36 cellular contexts compared by ENCODE assay signal in the genomic region with DNA sequence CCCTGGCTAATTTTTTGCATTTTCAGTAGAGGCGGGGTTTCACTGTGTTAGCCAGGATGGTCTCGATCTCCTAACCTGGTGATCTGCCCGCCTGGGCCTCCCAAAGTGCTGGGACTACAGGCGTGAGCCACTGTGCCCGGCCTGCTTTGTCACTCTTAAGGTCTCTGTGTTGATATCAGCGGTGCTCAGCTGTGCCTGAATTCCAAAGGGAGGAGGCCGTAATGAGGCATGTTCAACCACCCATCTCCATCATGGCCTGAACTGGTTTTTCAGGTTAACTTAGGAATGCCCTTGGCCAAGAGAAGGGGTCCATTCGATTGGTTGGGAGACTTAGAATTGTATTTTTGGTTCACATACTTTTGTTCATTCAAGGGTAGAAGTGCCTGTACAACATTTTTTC. TPM values are rescaled to one million over a fixed set of nuclear protein-coding genes. Genes with fewer than 3 reads are reported as not detected.
DNase-seq lines count a peak whose midpoint lies in the region; ATAC-seq and TF ChIP-seq lines count a peak whose summit lies in the region.
"Had no signal": no experiment of that assay in that cellular context is flagged by ENCODE, and none has a peak within 500 bp of the region (broad histone marks: within the 10 kb centered on the region; RNA-seq: fewer than 3 reads in every experiment).

No MANE protein-coding gene starts in this region.

- 77% methylated on average over 8 of the region's 8 CpGs for WGBS in smooth muscle cell (ENCODE audit: low lambda C conversion rate)

- peaks cover 23% of the 10 kb centered on the region for H3K9me3 Mint-ChIP-seq in activated T-helper 1 cell treated with anti-CD3 and anti-CD28 coated beads, Interleukin-12 subunit alpha, Interleukin-12 subunit beta, Interleukin-2, Interleukin-4 antibody, amounts not matched to agents 30 ng/mL and 10 ng/mL and 1 ng/mL, durations not matched to agents 14 hours and 24 hours and 36 hours

- no peaks in the 10 kb centered on the region for H3K79me2 ChIP-seq in smooth muscle cell (ENCODE audit: low read depth)
- H3K79me2 ChIP-seq: parathyroid adenoma had no signal

- no peaks in the 10 kb centered on the region for H3K27me3 Mint-ChIP-seq in activated T-helper 1 cell treated with anti-CD3 and anti-CD28 coated beads, Interleukin-12 subunit alpha, Interleukin-12 subunit beta, Interleukin-2, Interleukin-4 antibody, amounts not matched to agents 30 ng/mL and 10 ng/mL and 1 ng/mL, durations not matched to agents 14 hours and 24 hours and 36 hours (ENCODE audit: insufficient read depth)
- H3K27me3 Mint-ChIP-seq: activated naive CD4-positive, alpha-beta T cell treated with anti-CD3 and anti-CD28 coated beads, Interleukin-2, amount 10 ng/mL, durations not matched to agents 7 days and 5 days had no signal

- H3K9me3 ChIP-seq in RWPE2 (ENCODE audit: severe bottlenecking): peaks cover 5% of the 10 kb centered on the region
- H3K9me3 ChIP-seq in smooth muscle cell (replicated peaks; ENCODE audit: low read depth): no peaks in the 10 kb centered on the region
- H3K9me3 ChIP-seq: colonic mucosa had no signal

- H3K4me1 Mint-ChIP-seq in activated T-helper 1 cell treated with anti-CD3 and anti-CD28 coated beads, Interleukin-12 subunit alpha, Interleukin-12 subunit beta, Interleukin-2, Interleukin-4 antibody, amounts not matched to agents 30 ng/mL and 10 ng/mL and 1 ng/mL, durations not matched to agents 14 hours and 24 hours and 36 hours (ENCODE audit: low read depth): no peaks in the 10 kb centered on the region
- H3K4me1 Mint-ChIP-seq: activated CD4-positive, alpha-beta memory T cell treated with anti-CD3 and anti-CD28 coated beads, Interleukin-2, amount 10 ng/mL, durations not matched to agents 7 days and 5 days; activated naive CD4-positive, alpha-beta T cell treated with anti-CD3 and anti-CD28 coated beads, Interleukin-2, amount 10 ng/mL, durations not matched to agents 7 days and 5 days; CD14-positive monocyte; neural crest cell had no signal

- H3K36me3 Mint-ChIP-seq in activated T-helper 1 cell treated with anti-CD3 and anti-CD28 coated beads, Interleukin-12 subunit alpha, Interleukin-12 subunit beta, Interleukin-2, Interleukin-4 antibody, amounts not matched to agents 30 ng/mL and 10 ng/mL and 1 ng/mL, durations not matched to agents 14 hours and 24 hours and 36 hours (ENCODE audit: low read depth): no peaks in the 10 kb centered on the region
- H3K36me3 Mint-ChIP-seq: activated naive CD4-positive, alpha-beta T cell treated with anti-CD3 and anti-CD28 coated beads, Interleukin-2, amount 10 ng/mL, durations not matched to agents 7 days and 5 days; CD14-positive monocyte had no signal

- H4K20me1 ChIP-seq in smooth muscle cell (ENCODE audit: low read depth): no peaks in the 10 kb centered on the region

- H2AFZ ChIP-seq in smooth muscle cell (ENCODE audit: low read depth): no peak overlapping the region
- H2AFZ ChIP-seq: parathyroid adenoma had no signal

- peaks cover 4% of the 10 kb centered on the region for H3K4me1 ChIP-seq in RWPE2 (ENCODE audit: insufficient read depth, poor library complexity, severe bottlenecking)
- no peaks in the 10 kb centered on the region for H3K4me1 ChIP-seq in smooth muscle cell (ENCODE audit: low read depth)
- H3K4me1 ChIP-seq: colonic mucosa, parathyroid adenoma, suprapubic skin, uterus had no signal

- no peak overlapping the region for H3K4me3 Mint-ChIP-seq in activated T-helper 1 cell treated with anti-CD3 and anti-CD28 coated beads, Interleukin-12 subunit alpha, Interleukin-12 subunit beta, Interleukin-2, Interleukin-4 antibody, amounts not matched to agents 30 ng/mL and 10 ng/mL and 1 ng/mL, durations not matched to agents 14 hours and 24 hours and 36 hours
- H3K4me3 Mint-ChIP-seq: activated CD4-positive, alpha-beta memory T cell treated with anti-CD3 and anti-CD28 coated beads, Interleukin-2, amount 10 ng/mL, durations not matched to agents 7 days and 5 days; activated naive CD4-positive, alpha-beta T cell treated with anti-CD3 and anti-CD28 coated beads, Interleukin-2, amount 10 ng/mL, durations not matched to agents 7 days and 5 days; CD14-positive monocyte; H9; neural crest cell had no signal

- H3K4me3 ChIP-seq in RWPE2 (ENCODE audit: severe bottlenecking): no peak overlapping the region
- H3K4me3 ChIP-seq in smooth muscle cell: no peak overlapping the region
- H3K4me3 ChIP-seq: colonic mucosa, GM12878, suprapubic skin, uterus had no signal

- H3K4me2 ChIP-seq in smooth muscle cell: no peak overlapping the region
- H3K4me2 ChIP-seq: KMS-11 had no signal

- H3K36me3 ChIP-seq in RWPE2 (ENCODE audit: low read depth): no peaks in the 10 kb centered on the region
- no peaks in the 10 kb centered on the region for H3K36me3 ChIP-seq in smooth muscle cell (ENCODE audit: low read depth)
- H3K36me3 ChIP-seq: colonic mucosa, suprapubic skin, uterus had no signal

- peak; percentile 23; the same call in 1 of the 3 replicates for ATAC-seq in RWPE2 (ENCODE audit: low read depth)
- ATAC-seq: GM12878 had no signal

- intact Hi-C loops in activated T-helper 1 cell treated with anti-CD3 and anti-CD28 coated beads, Interleukin-12 subunit alpha, Interleukin-12 subunit beta, Interleukin-2, Interleukin-4 antibody, amounts not matched to agents 30 ng/mL and 10 ng/mL and 1 ng/mL, durations not matched to agents 14 hours and 24 hours and 36 hours (cut with micrococcal nuclease): no loop called here

- DNase-seq in DMS79 (lab: John Stamatoyannopoulos, UW) (peak; percentile 2), DMS79 treated with DMSO at 0.1 percent for 48 hours (lab: John Stamatoyannopoulos, UW) (no peak), RWPE2 (ENCODE audit: low spot score) (no peak), islet precursor cell (peak; percentile 84), smooth muscle cell (lab: John Stamatoyannopoulos, UW; ENCODE audit: unreplicated experiment) (no peak), A172 (ENCODE audit: low spot score) (no peak)
- no peak for DNase-seq in activated T-helper 1 cell treated with anti-CD3 and anti-CD28 coated beads, Interleukin-12 subunit alpha, Interleukin-12 subunit beta, Interleukin-2, Interleukin-4 antibody, amounts not matched to agents 30 ng/mL and 10 ng/mL and 1 ng/mL, durations not matched to agents 14 hours and 24 hours and 36 hours (ENCODE audit: low spot score)
- no peak for DNase-seq in activated CD4-positive, alpha-beta T cell treated with anti-CD3 and anti-CD28 coated beads, Interleukin-2, amount 50 U/mL, for 1 hour
- DNase-seq: 8988T; activated CD4-positive, alpha-beta memory T cell treated with anti-CD3 and anti-CD28 coated beads, Interleukin-2, amount 10 ng/mL, durations not matched to agents 7 days and 5 days; activated CD4-positive, CD25-positive, alpha-beta regulatory T cell treated with anti-CD3 and anti-CD28 coated beads, Interleukin-2, amount 50 U/mL, for 72 hours; activated CD8-positive, alpha-beta memory T cell treated with anti-CD3 and anti-CD28 coated beads, Interleukin-2, amount 50 U/mL, for 4 hours; activated naive CD4-positive, alpha-beta T cell treated with anti-CD3 and anti-CD28 coated beads, Interleukin-2, amount 10 ng/mL, durations not matched to agents 7 days and 5 days; colonic mucosa; effector CD8-positive, alpha-beta T cell; erythroblast; H9; head of caudate nucleus; MM.1S; NCI-H1105 treated with DMSO at 0.1 percent for 48 hours; NCI-H187 treated with DMSO at 0.1 percent for 48 hours; NCI-H2227 treated with DMSO at 0.1 percent for 48 hours; NCI-H69; SHP77; small intestine; stimulated activated CD4-positive, alpha-beta T cell treated with anti-CD3 and anti-CD28 coated beads, Interleukin-1b, Interleukin-23, amount 100 ng/mL, for 48 hours; stimulated activated naive CD4-positive, alpha-beta T cell treated with Interleukin-2 at 50 U/mL for 16 hours; uterus had no signal

- no peak for TF ChIP-seq CTCF in RWPE2 (IDR thresholded peaks at IDR 0.05; ENCODE audit: poor library complexity, severe bottlenecking)
- no peak for TF ChIP-seq CTCF in smooth muscle cell (IDR thresholded peaks at IDR 0.05; ENCODE audit: borderline replicate concordance, insufficient read depth, poor library complexity, severe bottlenecking)

- H3K27ac Mint-ChIP-seq in activated T-helper 1 cell treated with anti-CD3 and anti-CD28 coated beads, Interleukin-12 subunit alpha, Interleukin-12 subunit beta, Interleukin-2, Interleukin-4 antibody, amounts not matched to agents 30 ng/mL and 10 ng/mL and 1 ng/mL, durations not matched to agents 14 hours and 24 hours and 36 hours: no peak overlapping the region
- H3K27ac Mint-ChIP-seq: activated CD4-positive, alpha-beta memory T cell treated with anti-CD3 and anti-CD28 coated beads, Interleukin-2, amount 10 ng/mL, durations not matched to agents 7 days and 5 days; activated naive CD4-positive, alpha-beta T cell treated with anti-CD3 and anti-CD28 coated beads, Interleukin-2, amount 10 ng/mL, durations not matched to agents 7 days and 5 days; CD14-positive monocyte; H9 had no signal

- no peak overlapping the region for H3K27ac ChIP-seq in RWPE2 (ENCODE audit: poor library complexity, severe bottlenecking)
- H3K27ac ChIP-seq in smooth muscle cell (ENCODE audit: low read depth): peak overlapping the region; percentile 36
- H3K27ac ChIP-seq: colonic mucosa, KMS-11, parathyroid adenoma, suprapubic skin, uterus had no signal

- H3K27me3 ChIP-seq in RWPE2 (ENCODE audit: insufficient read depth, poor library complexity, severe bottlenecking): no peaks in the 10 kb centered on the region
- no peaks in the 10 kb centered on the region for H3K27me3 ChIP-seq in smooth muscle cell (ENCODE audit: low read depth)
- H3K27me3 ChIP-seq: colonic mucosa, suprapubic skin, uterus had no signal

- H3K9ac ChIP-seq in smooth muscle cell (ENCODE audit: low read depth): no peak overlapping the region
- H3K9ac ChIP-seq: KMS-11, parathyroid adenoma had no signal

- no peaks in the 10 kb centered on the region for H3F3A ChIP-seq in smooth muscle cell (ENCODE audit: low read depth)

RNA-seq across cellular contexts. Expression of a gene that starts 22.0 kb away (rescaled TPM):
- 0.31 TPM in 1 of 2 replicates, not detected in the other for total RNA-seq in smooth muscle cell
- 0.40 and 0.83 TPM in 2 replicates for polyA plus RNA-seq in smooth muscle cell
- not detected in 2 replicates for total RNA-seq in activated T-helper 1 cell treated with anti-CD3 and anti-CD28 coated beads, Interleukin-12 subunit alpha, Interleukin-12 subunit beta, Interleukin-2, Interleukin-4 antibody, amounts not matched to agents 30 ng/mL and 10 ng/mL and 1 ng/mL, durations not matched to agents 14 hours and 24 hours and 36 hours
- total RNA-seq in A172 (2014; rRNA removed; shearing (Covaris generic)): not detected in 2 replicates
- total RNA-seq: activated CD4-positive, alpha-beta memory T cell treated with anti-CD3 and anti-CD28 coated beads, Interleukin-2, amount 10 ng/mL, durations not matched to agents 7 days and 5 days; colonic mucosa; fibroblast of villous mesenchyme; GM12878; H9; neural crest cell; T-helper 2 cell treated with Interferon-gamma antibody and Interleukin-4, amounts not matched to agents 100 ng/mL and 5 ng/mL, for 36 hours had no signal
- polyA plus RNA-seq: CD14-positive monocyte, GM12878 had no signal

Comparison
In these comparisons a context has a peak if more than half of its experiments do, and no peak if none do; other contexts are left out.
1. DNase-seq: peak in DMS79 (single experiment) and islet precursor cell (single experiment); none in DMS79 treated with DMSO at 0.1 percent for 48 hours (single experiment), RWPE2 (single experiment), smooth muscle cell (single experiment), activated T-helper 1 cell treated with anti-CD3 and anti-CD28 coated beads, Interleukin-12 subunit alpha, Interleukin-12 subunit beta, Interleukin-2, Interleukin-4 antibody, amounts not matched to agents 30 ng/mL and 10 ng/mL and 1 ng/mL, durations not matched to agents 14 hours and 24 hours and 36 hours (single experiment), A172 (single experiment) and activated CD4-positive, alpha-beta T cell treated with anti-CD3 and anti-CD28 coated beads, Interleukin-2, amount 50 U/mL, for 1 hour (single experiment).